22 cellular contexts compared by ENCODE assay signal in the genomic region with DNA sequence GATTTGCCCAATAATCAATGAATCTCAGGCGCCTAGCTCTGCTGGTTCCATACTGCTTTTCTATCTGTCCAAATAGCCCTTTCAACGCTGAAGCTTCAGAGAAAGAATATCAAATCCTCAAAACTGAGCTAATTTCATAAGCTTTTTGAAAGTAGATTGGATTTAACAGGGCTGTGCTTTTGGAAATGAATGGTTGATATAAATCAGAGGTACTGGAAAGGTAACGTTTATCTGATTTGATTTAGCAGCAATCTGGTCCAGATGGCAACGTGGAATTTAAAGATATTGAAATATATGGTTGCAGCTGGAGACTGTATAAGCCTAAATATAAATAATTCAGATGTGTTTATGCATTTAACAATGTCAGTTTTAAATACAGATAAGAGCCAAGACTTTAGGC.
"Had no signal": no experiment of that assay in that cellular context is flagged by ENCODE, and none has a peak within 500 bp of the region (broad histone marks: within the 10 kb centered on the region; RNA-seq: fewer than 3 reads in every experiment).

No MANE protein-coding gene starts in this region.

- H3K27me3 ChIP-seq: esophagus squamous epithelium, gastrocnemius medialis, heart right ventricle, left lung had no signal

- H3K36me3 ChIP-seq: esophagus squamous epithelium, gastrocnemius medialis, heart right ventricle, left lung, lower lobe of right lung had no signal

- H3K4me1 ChIP-seq: left lung, lower lobe of right lung had no signal

- H3K4me3 ChIP-seq: esophagus squamous epithelium, gastrocnemius medialis, heart right ventricle, left lung, lower lobe of right lung, mucosa of descending colon had no signal

- H3K27ac ChIP-seq: epithelial cell of prostate, esophagus squamous epithelium, gastrocnemius medialis, left lung, lower lobe of right lung had no signal

- H3K9me3 ChIP-seq: esophagus squamous epithelium, gastrocnemius medialis, heart right ventricle, left lung, lower lobe of right lung, mucosa of descending colon had no signal

- DNase-seq: cortex of kidney; effector CD8-positive, alpha-beta T cell; effector memory CD8-positive, alpha-beta T cell; endodermal cell; erythroblast; esophagus squamous epithelium; foreskin fibroblast; foreskin melanocyte; gastrocnemius medialis; glutamatergic neuron; head of caudate nucleus; heart right ventricle; hippocampal formation; left cardiac atrium; left lung; left ventricle myocardium superior; lower lobe of right lung; mesenchymal stem cell; mucosa of descending colon; naive B cell; naive thymus-derived CD8-positive, alpha-beta T cell had no signal
